Comparison of ENCODE assay signal across 8 cellular contexts in the genomic region with DNA sequence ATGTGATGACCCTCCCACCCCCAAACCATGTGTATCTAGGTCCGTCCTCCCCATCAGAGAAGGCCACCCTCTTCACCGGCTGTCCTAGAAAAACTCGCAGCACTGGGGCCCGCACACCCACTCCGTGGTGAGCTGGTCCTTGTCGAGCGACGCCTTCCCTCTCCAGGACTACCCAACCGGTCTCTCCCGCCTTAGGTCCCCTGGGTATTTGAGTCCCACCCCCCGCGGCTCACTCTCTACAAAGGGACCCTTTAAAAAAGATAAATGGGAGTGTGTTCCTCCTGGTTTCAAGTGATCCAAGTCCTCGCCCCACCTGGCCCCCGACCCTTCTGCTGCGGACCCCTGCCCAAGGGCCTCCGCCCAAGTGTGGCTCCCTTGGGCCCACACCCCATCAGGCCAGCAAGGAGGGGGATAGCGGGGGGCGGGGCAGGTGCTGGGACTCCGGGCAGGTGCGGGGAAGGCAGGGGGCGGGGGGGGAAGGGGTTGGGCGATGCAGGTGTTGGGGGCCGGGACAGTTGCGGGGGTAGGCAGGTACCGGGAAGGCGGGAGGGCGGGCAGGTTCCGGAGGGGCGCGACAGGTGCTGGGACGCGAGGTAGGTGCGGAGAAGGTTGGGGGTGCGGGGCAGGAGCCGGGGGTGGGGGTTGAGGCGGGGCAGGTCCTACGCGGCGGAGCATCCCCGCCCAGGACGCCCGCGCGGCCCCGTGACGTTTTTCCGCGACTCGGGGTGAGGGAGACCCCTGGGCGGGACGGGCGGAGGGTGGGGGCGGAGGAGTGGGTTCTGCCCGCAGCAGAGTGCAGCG. TPM values are rescaled to one million over a fixed set of nuclear protein-coding genes. Genes with fewer than 3 reads are reported as not detected.
DNase-seq lines count a peak whose midpoint lies in the region; ATAC-seq and TF ChIP-seq lines count a peak whose summit lies in the region.

No MANE protein-coding gene starts in this region.

- intact Hi-C loops in Right ventricle myocardium superior (cut with DNase I) (no loop called here), aorta (cut with DNase I) (loop anchor here in 1 of 2 donors (10.0 kb wide), 1 partner anchor 50 kb away; a partner anchor contains a TSS)

- 8% methylated on average over 26 to 55 of the region's 55 CpGs for WGBS in aorta, 2 donors

- H3K4me1 ChIP-seq in cardiac muscle cell (ENCODE audit: low read depth) (peaks cover 18% of the 10 kb centered on the region), aorta (ENCODE audit: control insufficient read depth in 1 of 2, insufficient read depth in 2 of 2, low read length in 2 of 2) (no peaks in the 10 kb centered on the region)

- H3K27ac ChIP-seq in cardiac muscle cell (no peak overlapping the region), aorta (ENCODE audit: low read depth in 1 of 2, low read length in 2 of 2) (no peak overlapping the region)

- H3K36me3 Mint-ChIP-seq in brain, result no peaks in the 10 kb centered on the region
- no peaks in the 10 kb centered on the region for H3K36me3 Mint-ChIP-seq in mesothelial cell of epicardium

- no peaks in the 10 kb centered on the region for H3K27me3 ChIP-seq in cardiac muscle cell
- no peaks in the 10 kb centered on the region for H3K27me3 ChIP-seq in aorta (ENCODE audit: control insufficient read depth in 1 of 2, insufficient read depth in 2 of 2, low read length in 1 of 2)

- H3K9me3 ChIP-seq in cardiac muscle cell (ENCODE audit: low read depth), result no peaks in the 10 kb centered on the region
- H3K9me3 ChIP-seq in aorta (ENCODE audit: control insufficient read depth, low read length), result no peaks in the 10 kb centered on the region

- peak overlapping the region; percentile 54 to 75 (median 68) for H3K4me3 Mint-ChIP-seq in brain
- peak overlapping the region; percentile 55 for H3K4me3 Mint-ChIP-seq in mesothelial cell of epicardium

- no peaks in the 10 kb centered on the region for H3K36me3 ChIP-seq in cardiac muscle cell
- H3K36me3 ChIP-seq in aorta (ENCODE audit: control insufficient read depth in 1 of 2, insufficient read depth in 2 of 2, low read length in 1 of 2), result no peaks in the 10 kb centered on the region

- H3K4me3 ChIP-seq in cardiac muscle cell, result peak overlapping the region; percentile 60
- H3K4me3 ChIP-seq in aorta (ENCODE audit: low read length in 2 of 2), result peak overlapping the region; percentile 29 to 45

- H3K27me3 Mint-ChIP-seq in brain, result peaks cover 10% of the 10 kb centered on the region
- H3K27me3 Mint-ChIP-seq in mesothelial cell of epicardium (ENCODE audit: low read depth), result peaks cover 32% of the 10 kb centered on the region

- no peak for ATAC-seq in Right ventricle myocardium superior (ENCODE audit: poor library complexity)
- ATAC-seq in aorta (ENCODE audit: low FRiP score), result no peak

- H3K9me3 Mint-ChIP-seq in brain (peaks cover 0 to 3% (median 0%) of the 10 kb centered on the region in 5 experiments), mesothelial cell of epicardium (no peaks in the 10 kb centered on the region)

- TF ChIP-seq CTCF in cardiac muscle cell (IDR thresholded peaks at IDR 0.05; ENCODE audit: low read depth, low read length) (no peak), brain (conservative IDR thresholded peaks at IDR 0.05) (no peak), mesothelial cell of epicardium (IDR thresholded peaks at IDR 0.05; ENCODE audit: unreplicated experiment) (no peak)

- H3K27ac Mint-ChIP-seq in brain (peak overlapping the region in 1 of 5 experiments; percentile 79), mesothelial cell of epicardium (no peak overlapping the region)

- H3K4me1 Mint-ChIP-seq in brain (peaks cover 40% of the 10 kb centered on the region), mesothelial cell of epicardium (peaks cover 11% of the 10 kb centered on the region)

- DNase-seq in cardiac muscle cell (ENCODE audit: low read depth in 1 of 2, low spot score in 1 of 2), result peak in 1 of 2 donors; percentile 39
- DNase-seq in Right ventricle myocardium superior, result no peak
- no peak for DNase-seq in mesothelial cell of epicardium (ENCODE audit: low spot score in 2 of 2, unreplicated experiment in 2 of 2)
- DNase-seq in aorta, result peak; percentile 67 to 79
- no peak for DNase-seq in stimulated activated naive CD4-positive, alpha-beta T cell treated with Interleukin-2 at 50 U/mL for 16 hours (lab: John Stamatoyannopoulos, UW)
- DNase-seq in 8988T, result no peak
- DNase-seq in NCI-H2029 treated with DMSO at 0.1 percent for 48 hours (lab: John Stamatoyannopoulos, UW), result no peak

RNA-seq across cellular contexts. Expression of a gene that starts 0.9 kb away (rescaled TPM):
- total RNA-seq in cardiac muscle cell (53.0 and 82.9 TPM in 2 replicates), Right ventricle myocardium superior (15.7 TPM), mesothelial cell of epicardium (36.5 to 40.5 TPM (median 39.1 TPM) in 3 replicates), aorta (10 to 100 TPM; 20.6 to 35.6 TPM)
- polyA plus RNA-seq in cardiac muscle cell (73.9 and 91.8 TPM in 2 replicates), brain (ENCODE audit: insufficient read depth, low read depth, low replicate concordance) (43.8 TPM), aorta (10 to 100 TPM; 26.8 to 58.9 TPM)

RNA-seq across cellular contexts. Expression of a gene that starts 14.2 kb away (rescaled TPM):
- total RNA-seq in cardiac muscle cell (30.6 and 35.3 TPM in 2 replicates), Right ventricle myocardium superior (12.0 TPM), mesothelial cell of epicardium (31.1 to 33.2 TPM (median 31.9 TPM) in 3 replicates), aorta (10 to 100 TPM; 10.3 to 12.8 TPM)
- polyA plus RNA-seq in cardiac muscle cell (48.1 and 49.0 TPM in 2 replicates), brain (ENCODE audit: insufficient read depth, low read depth, low replicate concordance) (41.3 TPM), aorta (10 to 100 TPM in 1 of 2 donors, 1 to 10 TPM in 1; 8.0 to 15.0 TPM)

RNA-seq across cellular contexts. Expression of a gene that starts 14.3 kb away (rescaled TPM):
- total RNA-seq in cardiac muscle cell, result 65.7 and 93.8 TPM in 2 replicates
- polyA plus RNA-seq in cardiac muscle cell, result 55.5 and 60.3 TPM in 2 replicates
- 31.2 TPM for total RNA-seq in Right ventricle myocardium superior
- polyA plus RNA-seq in brain (ENCODE audit: insufficient read depth, low read depth, low replicate concordance), result 69.6 TPM
- 133 to 147 TPM (median 136 TPM) in 3 replicates for total RNA-seq in mesothelial cell of epicardium
- total RNA-seq in aorta, result 10 to 100 TPM; 68.9 to 85.8 TPM
- polyA plus RNA-seq in aorta, result 10 to 100 TPM; 14.7 to 33.2 TPM

RNA-seq across cellular contexts. Expression of a gene that starts 25.8 kb away (rescaled TPM):
- total RNA-seq in cardiac muscle cell, result 57.3 and 65.6 TPM in 2 replicates
- 61.2 and 78.4 TPM in 2 replicates for polyA plus RNA-seq in cardiac muscle cell
- 18.6 TPM for total RNA-seq in Right ventricle myocardium superior
- 19.4 TPM for polyA plus RNA-seq in brain (ENCODE audit: insufficient read depth, low read depth, low replicate concordance)
- total RNA-seq in mesothelial cell of epicardium, result 55.0 to 59.4 TPM (median 56.1 TPM) in 3 replicates
- 10 to 100 TPM; 24.8 to 35.7 TPM for total RNA-seq in aorta
- polyA plus RNA-seq in aorta, result 10 to 100 TPM in 1 of 2 donors, 1 to 10 TPM in 1; 9.9 to 94.0 TPM

RNA-seq across cellular contexts. Expression of a gene that starts 52.9 kb away (rescaled TPM):
- total RNA-seq in cardiac muscle cell, result 70.2 and 98.6 TPM in 2 replicates
- polyA plus RNA-seq in cardiac muscle cell, result 93.1 and 111 TPM in 2 replicates
- 272 TPM for total RNA-seq in Right ventricle myocardium superior
- polyA plus RNA-seq in brain (ENCODE audit: insufficient read depth, low read depth, low replicate concordance), result 87.2 TPM
- total RNA-seq in mesothelial cell of epicardium, result 22.7 to 26.6 TPM (median 26.2 TPM) in 3 replicates
- total RNA-seq in aorta, result 10 to 100 TPM; 25.8 to 43.7 TPM
- 10 to 100 TPM; 39.7 to 86.6 TPM for polyA plus RNA-seq in aorta

Comparison
In these comparisons a context has a peak if more than half of its experiments do, and no peak if none do; other contexts are left out.
1. DNase-seq: peak in aorta (2 of 2); none in Right ventricle myocardium superior (single experiment), mesothelial cell of epicardium (0 of 2), stimulated activated naive CD4-positive, alpha-beta T cell treated with Interleukin-2 at 50 U/mL for 16 hours (single experiment), 8988T (single experiment) and NCI-H2029 treated with DMSO at 0.1 percent for 48 hours (single experiment).